Comparison of ENCODE assay signal across 8 cellular contexts in the genomic region with DNA sequence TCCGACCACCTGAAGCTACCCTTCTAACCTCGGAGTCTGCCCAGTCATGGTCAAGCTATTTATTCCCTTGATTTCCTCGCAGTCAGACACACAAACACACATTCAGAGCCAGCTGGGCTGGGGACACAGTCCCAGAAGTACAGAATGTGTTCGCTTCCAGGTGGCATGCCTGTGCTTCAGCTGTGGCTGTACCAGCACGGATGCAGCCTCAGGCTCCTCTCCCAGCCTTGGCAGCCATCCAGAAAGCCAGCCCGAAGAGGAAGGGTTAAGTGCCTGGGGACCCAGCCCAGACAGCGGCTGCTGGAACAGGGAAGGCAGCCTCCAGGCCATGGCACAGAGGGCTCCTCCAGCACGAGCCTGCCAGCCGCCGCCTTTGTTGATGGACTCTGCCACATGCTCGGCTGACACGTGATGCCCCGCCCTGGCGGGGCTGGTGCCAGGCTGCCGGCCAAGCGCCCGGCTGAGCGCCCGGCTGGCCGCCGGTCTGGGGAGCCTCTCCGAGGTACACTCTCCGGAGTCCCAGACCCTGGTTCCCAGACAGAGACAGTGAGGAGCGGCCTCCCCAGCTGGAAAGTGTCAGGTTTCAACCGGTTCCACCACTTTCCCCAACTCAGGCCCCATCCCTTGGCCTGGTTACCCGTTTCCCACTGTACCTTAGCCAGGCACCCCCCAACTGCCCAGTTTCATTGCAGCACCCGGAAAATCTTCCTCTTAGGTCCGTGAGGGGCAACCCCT. TPM values are rescaled to one million over a fixed set of nuclear protein-coding genes. Genes with fewer than 3 reads are reported as not detected.
A peak's percentile ranks its signal among the peaks of the same experiment; 100 is the strongest.
DNase-seq lines count a peak whose midpoint lies in the region; ATAC-seq and TF ChIP-seq lines count a peak whose summit lies in the region.

No MANE protein-coding gene starts in this region.

- intact Hi-C loops in tibial artery (cut with DNase I; ENCODE audit: low total_unique reads), result loop anchor here (10.0 kb wide), 2 partner anchors 58 to 1152 kb away; no protein-coding TSS in a partner anchor

- TF ChIP-seq RAD21 in liver (IDR thresholded peaks at IDR 0.05), result peak; percentile 44 to 57

- no peaks in the 10 kb centered on the region for H3K9me3 Mint-ChIP-seq in activated T-cell treated with anti-CD3 and anti-CD28 coated beads, Interleukin-2, amount 50 U/mL, for 72 hours

- H3K4me1 ChIP-seq in liver (ENCODE audit: control insufficient read depth in 4 of 4, insufficient read depth in 4 of 4, low read length in 3 of 4) (peaks cover 59 to 95% (median 86%) of the 10 kb centered on the region in 4 donors), tibial artery (peaks cover 12 to 98% (median 85%) of the 10 kb centered on the region in 4 donors)

- H3K4me3 ChIP-seq in liver (ENCODE audit: low read depth in 1 of 3, low read length in 3 of 3), result no peak overlapping the region
- peak overlapping the region; percentile 2 to 12 for H3K4me3 ChIP-seq in tibial artery

- no peaks in the 10 kb centered on the region for H3K36me3 Mint-ChIP-seq in activated T-cell treated with anti-CD3 and anti-CD28 coated beads, Interleukin-2, amount 50 U/mL, for 72 hours (ENCODE audit: insufficient read depth in 2 of 2)

- no peaks in the 10 kb centered on the region for H3K36me3 ChIP-seq in liver (ENCODE audit: control insufficient read depth in 4 of 4, insufficient read depth in 3 of 4, low read depth in 1 of 4, low read length in 3 of 4)
- no peaks in the 10 kb centered on the region for H3K36me3 ChIP-seq in tibial artery

- peaks cover 81% of the 10 kb centered on the region for H3K4me1 Mint-ChIP-seq in activated T-cell treated with anti-CD3 and anti-CD28 coated beads, Interleukin-2, amount 50 U/mL, for 72 hours (ENCODE audit: low read depth)

- H3K27ac ChIP-seq in liver (ENCODE audit: low read depth in 1 of 2, low read length in 2 of 2) (peak overlapping the region; percentile 73 to 86), tibial artery (peak overlapping the region; percentile 88 to 90)

- H3K9me3 ChIP-seq in liver (ENCODE audit: control insufficient read depth in 4 of 4, low read length in 3 of 4) (no peaks in the 10 kb centered on the region), tibial artery (no peaks in the 10 kb centered on the region)

- DNase-seq in H4 (ENCODE audit: low spot score), result peak; percentile 90
- peak; percentile 95 for DNase-seq in NCI-H526 treated with DMSO at 0.1 percent for 48 hours (lab: John Stamatoyannopoulos, UW)
- peak; percentile 23 to 84 for DNase-seq in dermis microvascular lymphatic vessel endothelial cell (ENCODE audit: low read depth in 2 of 2)
- DNase-seq in tibial artery, result peak; percentile 87 to 95
- no peak for DNase-seq in OCI-M1 (lab: John Stamatoyannopoulos, UW)
- DNase-seq in NOMO-1 treated with dmso at 0.1 percent for 144 hours (lab: John Stamatoyannopoulos, UW; ENCODE audit: unreplicated experiment), result no peak
- DNase-seq in activated T-cell treated with anti-CD3 and anti-CD28 coated beads, Interleukin-2, amount 50 U/mL, for 72 hours, result no peak

- H3K27me3 Mint-ChIP-seq in activated T-cell treated with anti-CD3 and anti-CD28 coated beads, Interleukin-2, amount 50 U/mL, for 72 hours (ENCODE audit: low read depth), result no peaks in the 10 kb centered on the region

- TF ChIP-seq CTCF in liver (IDR thresholded peaks at IDR 0.05; ENCODE audit: low read depth, low read length, missing input control), result no peak
- TF ChIP-seq CTCF in tibial artery (IDR thresholded peaks at IDR 0.05), result no peak

- no peak overlapping the region for H3K4me3 Mint-ChIP-seq in activated T-cell treated with anti-CD3 and anti-CD28 coated beads, Interleukin-2, amount 50 U/mL, for 72 hours

- WGBS in liver, result 19% methylated on average over 28 of the region's 28 CpGs

- peak overlapping the region in 1 of 2 donors; percentile 21 for H3K9ac ChIP-seq in liver (ENCODE audit: low read depth in 1 of 2, low read length in 2 of 2)

- no peak overlapping the region for H3K27ac Mint-ChIP-seq in activated T-cell treated with anti-CD3 and anti-CD28 coated beads, Interleukin-2, amount 50 U/mL, for 72 hours

- ATAC-seq in activated T-cell treated with anti-CD3 and anti-CD28 coated beads, Interleukin-2, amount 50 U/mL, for 72 hours (replicated peaks in 1 of 2), result no peak

- no peaks in the 10 kb centered on the region for H3K27me3 ChIP-seq in liver (ENCODE audit: control insufficient read depth in 4 of 4, insufficient read depth in 4 of 4, low read length in 3 of 4)
- H3K27me3 ChIP-seq in tibial artery, result no peaks in the 10 kb centered on the region

TF ChIP-seq in liver, 16 proteins besides CTCF, POLR2A, EP300 and RAD21:
- no peak for TF ChIP-seq EGR1 (IDR thresholded peaks at IDR 0.05; ENCODE audit: low read depth in 2 of 2)
- no peak for TF ChIP-seq NR2F2 (IDR thresholded peaks at IDR 0.05)
- peak; percentile 32 for TF ChIP-seq HNF4G (IDR thresholded peaks at IDR 0.05)
- TF ChIP-seq RXRA (IDR thresholded peaks at IDR 0.05), result peak; percentile 56 to 89
- TF ChIP-seq HNF4A (conservative IDR thresholded peaks at IDR 0.05), result peak; percentile 70 to 86
- TF ChIP-seq ZBTB33 (IDR thresholded peaks at IDR 0.05), result peak; percentile 62
- peak; percentile 45 for TF ChIP-seq FOXA2 (IDR thresholded peaks at IDR 0.05)
- peak; percentile 57 for TF ChIP-seq FOXA1 (IDR thresholded peaks at IDR 0.05)
- no peak for TF ChIP-seq REST (IDR thresholded peaks at IDR 0.05)
- TF ChIP-seq GABPA (IDR thresholded peaks at IDR 0.05 in 1 of 2, conservative IDR thresholded peaks at IDR 0.05 in 1 of 2), result peak in 1 of 2 donors; percentile 22
- no peak for TF ChIP-seq JUND (IDR thresholded peaks at IDR 0.05)
- TF ChIP-seq YY1 (IDR thresholded peaks at IDR 0.05), result peak; percentile 42
- TF ChIP-seq, protein P1, sequence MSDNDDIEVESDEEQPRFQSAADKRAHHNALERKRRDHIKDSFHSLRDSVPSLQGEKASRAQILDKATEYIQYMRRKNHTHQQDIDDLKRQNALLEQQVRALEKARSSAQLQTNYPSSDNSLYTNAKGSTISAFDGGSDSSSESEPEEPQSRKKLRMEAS (IDR thresholded peaks at IDR 0.05), result peak; percentile 53
- peak; percentile 76 for TF ChIP-seq SP1 (IDR thresholded peaks at IDR 0.05)
- no peak for TF ChIP-seq TAF1 (conservative IDR thresholded peaks at IDR 0.05)
- TF ChIP-seq, protein P2, sequence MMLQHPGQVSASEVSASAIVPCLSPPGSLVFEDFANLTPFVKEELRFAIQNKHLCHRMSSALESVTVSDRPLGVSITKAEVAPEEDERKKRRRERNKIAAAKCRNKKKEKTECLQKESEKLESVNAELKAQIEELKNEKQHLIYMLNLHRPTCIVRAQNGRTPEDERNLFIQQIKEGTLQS (IDR thresholded peaks at IDR 0.05), result no peak

RNA-seq across cellular contexts. Expression of gene BMF, which starts 5.4 kb away (rescaled TPM):
- 18.7 and 19.6 TPM in 2 replicates for total RNA-seq in H4 (2014; rRNA removed; shearing (Covaris generic))
- total RNA-seq in dermis microvascular lymphatic vessel endothelial cell (4.1 and 7.0 TPM in 2 replicates), liver (10 to 100 TPM in 1 of 2 donors, 1 to 10 TPM in 1; 6.6 to 10.2 TPM)
- 1 to 10 TPM in 1 of 2 donors, under 1 TPM in 1; 0.63 to 1.4 TPM for polyA plus RNA-seq in liver
- total RNA-seq in activated T-cell treated with anti-CD3 and anti-CD28 coated beads, Interleukin-2, amount 50 U/mL, for 72 hours, result 10 to 100 TPM; 23.7 to 25.9 TPM

RNA-seq across cellular contexts. Expression of gene BUB1B, which starts 57.6 kb away (rescaled TPM):
- 55.5 and 56.2 TPM in 2 replicates for total RNA-seq in H4 (2014; rRNA removed; shearing (Covaris generic))
- total RNA-seq in dermis microvascular lymphatic vessel endothelial cell, result 8.5 and 20.2 TPM in 2 replicates
- total RNA-seq in liver, result 10 to 100 TPM in 1 of 2 donors, under 1 TPM in 1; 0.08 to 31.1 TPM
- 1 to 10 TPM in 1 of 2 donors, under 1 TPM in 1; 0.63 to 1.0 TPM for polyA plus RNA-seq in liver
- 10 to 100 TPM; 86.5 to 91.2 TPM for total RNA-seq in activated T-cell treated with anti-CD3 and anti-CD28 coated beads, Interleukin-2, amount 50 U/mL, for 72 hours

Comparison
In these comparisons a context has a peak if more than half of its experiments do, and no peak if none do; other contexts are left out.
1. DNase-seq: peak in H4 (single experiment), NCI-H526 treated with DMSO at 0.1 percent for 48 hours (single experiment), dermis microvascular lymphatic vessel endothelial cell (2 of 2) and tibial artery (2 of 2); none in OCI-M1 (single experiment), NOMO-1 treated with dmso at 0.1 percent for 144 hours (single experiment) and activated T-cell treated with anti-CD3 and anti-CD28 coated beads, Interleukin-2, amount 50 U/mL, for 72 hours (0 of 2).
2. H3K4me3 ChIP-seq: peak in tibial artery (2 of 2); none in liver (0 of 3).